7 cellular contexts compared by ENCODE assay signal in the genomic region with DNA sequence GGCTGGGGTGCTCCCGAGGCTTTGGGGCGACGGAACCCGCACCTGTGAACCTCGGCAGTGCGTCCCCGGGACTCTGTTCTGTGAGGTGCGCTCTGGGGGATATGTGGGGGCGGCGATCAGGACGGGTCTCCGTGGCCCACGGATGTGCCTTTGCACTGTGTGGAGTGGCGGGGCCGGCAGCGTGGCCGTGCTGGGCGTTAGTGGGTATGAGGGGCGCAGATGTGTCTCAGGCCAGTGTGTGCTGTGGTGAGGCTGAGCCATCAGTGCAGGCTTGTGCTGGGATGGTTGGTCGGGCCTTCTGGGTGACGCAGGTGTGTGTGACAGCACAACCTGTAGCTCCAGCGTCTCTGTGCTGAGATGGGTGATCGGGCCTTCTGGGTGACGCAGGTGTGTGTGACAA. TPM values are rescaled to one million over a fixed set of nuclear protein-coding genes. Genes with fewer than 3 reads are reported as not detected.
A peak's percentile ranks its signal among the peaks of the same experiment; 100 is the strongest.
DNase-seq lines count a peak whose midpoint lies in the region; ATAC-seq lines count a peak whose summit lies in the region.

No MANE protein-coding gene starts in this region.

- peak overlapping the region; percentile 79 for H3K27ac ChIP-seq in temporal lobe (ENCODE audit: low read depth, low read length)

- H3K36me3 Mint-ChIP-seq in activated naive CD8-positive, alpha-beta T cell treated with anti-CD3 and anti-CD28 coated beads, Interleukin-2, amount 50 U/mL, for 24 hours (ENCODE audit: low read depth) = peaks cover 60% of the 10 kb centered on the region
- peaks cover 0 to 16% (median 16%) of the 10 kb centered on the region in 3 donors for H3K36me3 Mint-ChIP-seq in immature natural killer cell

- peak overlapping the region; percentile 91 for H3K4me3 Mint-ChIP-seq in activated naive CD8-positive, alpha-beta T cell treated with anti-CD3 and anti-CD28 coated beads, Interleukin-2, amount 50 U/mL, for 24 hours
- peak overlapping the region; percentile 93 to 95 (median 94) for H3K4me3 Mint-ChIP-seq in immature natural killer cell

- peak; percentile 20 for ATAC-seq in HG03354 (IDR thresholded peaks at IDR 0.05; ENCODE audit: poor library complexity, severe bottlenecking, unreplicated experiment)
- ATAC-seq in activated naive CD8-positive, alpha-beta T cell treated with anti-CD3 and anti-CD28 coated beads, Interleukin-2, amount 50 U/mL, for 24 hours = peak; percentile 11
- no peak for ATAC-seq in GM18502 (IDR thresholded peaks at IDR 0.05; ENCODE audit: poor library complexity, unreplicated experiment)

- peaks cover 11% of the 10 kb centered on the region for H3K9me3 Mint-ChIP-seq in activated naive CD8-positive, alpha-beta T cell treated with anti-CD3 and anti-CD28 coated beads, Interleukin-2, amount 50 U/mL, for 24 hours
- H3K9me3 Mint-ChIP-seq in immature natural killer cell = no peaks in the 10 kb centered on the region

- no peak for DNase-seq in activated naive CD8-positive, alpha-beta T cell treated with anti-CD3 and anti-CD28 coated beads, Interleukin-2, amount 50 U/mL, for 24 hours
- no peak for DNase-seq in immature natural killer cell
- no peak for DNase-seq in T1000 (lab: John Stamatoyannopoulos, UW)
- no peak for DNase-seq in NCI-H187 (lab: John Stamatoyannopoulos, UW)

- peak overlapping the region; percentile 96 for H3K27ac Mint-ChIP-seq in activated naive CD8-positive, alpha-beta T cell treated with anti-CD3 and anti-CD28 coated beads, Interleukin-2, amount 50 U/mL, for 24 hours
- H3K27ac Mint-ChIP-seq in immature natural killer cell = peak overlapping the region; percentile 96 to 100 (median 100)

- H3K27me3 Mint-ChIP-seq in activated naive CD8-positive, alpha-beta T cell treated with anti-CD3 and anti-CD28 coated beads, Interleukin-2, amount 50 U/mL, for 24 hours = no peaks in the 10 kb centered on the region
- H3K27me3 Mint-ChIP-seq in immature natural killer cell (ENCODE audit: low read depth in 3 of 3) = peaks cover 18 to 39% (median 29%) of the 10 kb centered on the region in 3 donors

- peaks cover 36% of the 10 kb centered on the region for H3K4me1 Mint-ChIP-seq in activated naive CD8-positive, alpha-beta T cell treated with anti-CD3 and anti-CD28 coated beads, Interleukin-2, amount 50 U/mL, for 24 hours
- peaks cover 14 to 19% of the 10 kb centered on the region in 2 donors for H3K4me1 Mint-ChIP-seq in immature natural killer cell

RNA-seq across cellular contexts. Expression of a gene that starts 16.9 kb away (rescaled TPM):
- 10 to 100 TPM; 11.8 to 35.8 (median 21.8) TPM for polyA plus RNA-seq in immature natural killer cell
- total RNA-seq in temporal lobe = 18.2 TPM
